In the genomic region with DNA sequence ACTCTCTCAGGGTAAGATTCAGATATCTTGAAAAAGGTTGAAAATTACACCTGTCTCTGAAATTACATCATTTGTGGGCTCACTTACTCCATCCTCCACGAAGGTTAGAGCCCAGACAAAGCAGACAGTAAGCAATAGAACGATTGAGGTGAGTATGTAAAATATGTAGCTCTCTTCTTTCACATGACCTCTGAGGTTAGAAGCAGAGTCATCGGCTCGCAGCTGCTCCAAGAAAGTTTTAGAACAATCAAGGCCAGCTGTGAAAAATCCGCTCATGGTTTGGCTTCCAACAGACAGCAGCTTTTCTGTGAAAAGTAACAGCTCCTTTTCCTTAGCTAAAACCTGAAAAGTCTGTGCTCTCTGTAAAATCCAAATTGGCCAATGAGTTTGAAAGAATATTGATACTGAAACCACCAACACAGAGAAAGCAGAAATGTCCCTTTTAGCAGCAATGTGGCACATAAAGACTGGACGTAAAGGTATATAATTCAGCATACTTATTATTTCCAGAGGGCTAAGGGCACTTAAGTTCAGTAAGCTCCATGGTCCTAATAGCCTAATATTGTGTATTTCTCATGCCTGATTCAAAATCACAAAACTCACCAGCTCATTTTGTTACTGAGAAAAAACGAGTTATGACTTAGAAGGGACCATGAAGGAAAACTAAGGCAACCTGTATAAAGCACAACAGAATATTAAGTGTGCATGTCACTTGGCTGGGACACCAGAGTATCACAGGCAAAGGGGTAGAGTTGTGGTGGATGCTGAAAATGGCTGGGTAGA, we compare ENCODE assay signal across 1 cellular context.
TF ChIP-seq lines count a peak whose summit lies in the region.

No MANE protein-coding gene starts in this region.

TF ChIP-seq in H1, 55 proteins besides CTCF, POLR2A, EP300 and RAD21 (continued from another document):
- TF ChIP-seq, protein P1, sequence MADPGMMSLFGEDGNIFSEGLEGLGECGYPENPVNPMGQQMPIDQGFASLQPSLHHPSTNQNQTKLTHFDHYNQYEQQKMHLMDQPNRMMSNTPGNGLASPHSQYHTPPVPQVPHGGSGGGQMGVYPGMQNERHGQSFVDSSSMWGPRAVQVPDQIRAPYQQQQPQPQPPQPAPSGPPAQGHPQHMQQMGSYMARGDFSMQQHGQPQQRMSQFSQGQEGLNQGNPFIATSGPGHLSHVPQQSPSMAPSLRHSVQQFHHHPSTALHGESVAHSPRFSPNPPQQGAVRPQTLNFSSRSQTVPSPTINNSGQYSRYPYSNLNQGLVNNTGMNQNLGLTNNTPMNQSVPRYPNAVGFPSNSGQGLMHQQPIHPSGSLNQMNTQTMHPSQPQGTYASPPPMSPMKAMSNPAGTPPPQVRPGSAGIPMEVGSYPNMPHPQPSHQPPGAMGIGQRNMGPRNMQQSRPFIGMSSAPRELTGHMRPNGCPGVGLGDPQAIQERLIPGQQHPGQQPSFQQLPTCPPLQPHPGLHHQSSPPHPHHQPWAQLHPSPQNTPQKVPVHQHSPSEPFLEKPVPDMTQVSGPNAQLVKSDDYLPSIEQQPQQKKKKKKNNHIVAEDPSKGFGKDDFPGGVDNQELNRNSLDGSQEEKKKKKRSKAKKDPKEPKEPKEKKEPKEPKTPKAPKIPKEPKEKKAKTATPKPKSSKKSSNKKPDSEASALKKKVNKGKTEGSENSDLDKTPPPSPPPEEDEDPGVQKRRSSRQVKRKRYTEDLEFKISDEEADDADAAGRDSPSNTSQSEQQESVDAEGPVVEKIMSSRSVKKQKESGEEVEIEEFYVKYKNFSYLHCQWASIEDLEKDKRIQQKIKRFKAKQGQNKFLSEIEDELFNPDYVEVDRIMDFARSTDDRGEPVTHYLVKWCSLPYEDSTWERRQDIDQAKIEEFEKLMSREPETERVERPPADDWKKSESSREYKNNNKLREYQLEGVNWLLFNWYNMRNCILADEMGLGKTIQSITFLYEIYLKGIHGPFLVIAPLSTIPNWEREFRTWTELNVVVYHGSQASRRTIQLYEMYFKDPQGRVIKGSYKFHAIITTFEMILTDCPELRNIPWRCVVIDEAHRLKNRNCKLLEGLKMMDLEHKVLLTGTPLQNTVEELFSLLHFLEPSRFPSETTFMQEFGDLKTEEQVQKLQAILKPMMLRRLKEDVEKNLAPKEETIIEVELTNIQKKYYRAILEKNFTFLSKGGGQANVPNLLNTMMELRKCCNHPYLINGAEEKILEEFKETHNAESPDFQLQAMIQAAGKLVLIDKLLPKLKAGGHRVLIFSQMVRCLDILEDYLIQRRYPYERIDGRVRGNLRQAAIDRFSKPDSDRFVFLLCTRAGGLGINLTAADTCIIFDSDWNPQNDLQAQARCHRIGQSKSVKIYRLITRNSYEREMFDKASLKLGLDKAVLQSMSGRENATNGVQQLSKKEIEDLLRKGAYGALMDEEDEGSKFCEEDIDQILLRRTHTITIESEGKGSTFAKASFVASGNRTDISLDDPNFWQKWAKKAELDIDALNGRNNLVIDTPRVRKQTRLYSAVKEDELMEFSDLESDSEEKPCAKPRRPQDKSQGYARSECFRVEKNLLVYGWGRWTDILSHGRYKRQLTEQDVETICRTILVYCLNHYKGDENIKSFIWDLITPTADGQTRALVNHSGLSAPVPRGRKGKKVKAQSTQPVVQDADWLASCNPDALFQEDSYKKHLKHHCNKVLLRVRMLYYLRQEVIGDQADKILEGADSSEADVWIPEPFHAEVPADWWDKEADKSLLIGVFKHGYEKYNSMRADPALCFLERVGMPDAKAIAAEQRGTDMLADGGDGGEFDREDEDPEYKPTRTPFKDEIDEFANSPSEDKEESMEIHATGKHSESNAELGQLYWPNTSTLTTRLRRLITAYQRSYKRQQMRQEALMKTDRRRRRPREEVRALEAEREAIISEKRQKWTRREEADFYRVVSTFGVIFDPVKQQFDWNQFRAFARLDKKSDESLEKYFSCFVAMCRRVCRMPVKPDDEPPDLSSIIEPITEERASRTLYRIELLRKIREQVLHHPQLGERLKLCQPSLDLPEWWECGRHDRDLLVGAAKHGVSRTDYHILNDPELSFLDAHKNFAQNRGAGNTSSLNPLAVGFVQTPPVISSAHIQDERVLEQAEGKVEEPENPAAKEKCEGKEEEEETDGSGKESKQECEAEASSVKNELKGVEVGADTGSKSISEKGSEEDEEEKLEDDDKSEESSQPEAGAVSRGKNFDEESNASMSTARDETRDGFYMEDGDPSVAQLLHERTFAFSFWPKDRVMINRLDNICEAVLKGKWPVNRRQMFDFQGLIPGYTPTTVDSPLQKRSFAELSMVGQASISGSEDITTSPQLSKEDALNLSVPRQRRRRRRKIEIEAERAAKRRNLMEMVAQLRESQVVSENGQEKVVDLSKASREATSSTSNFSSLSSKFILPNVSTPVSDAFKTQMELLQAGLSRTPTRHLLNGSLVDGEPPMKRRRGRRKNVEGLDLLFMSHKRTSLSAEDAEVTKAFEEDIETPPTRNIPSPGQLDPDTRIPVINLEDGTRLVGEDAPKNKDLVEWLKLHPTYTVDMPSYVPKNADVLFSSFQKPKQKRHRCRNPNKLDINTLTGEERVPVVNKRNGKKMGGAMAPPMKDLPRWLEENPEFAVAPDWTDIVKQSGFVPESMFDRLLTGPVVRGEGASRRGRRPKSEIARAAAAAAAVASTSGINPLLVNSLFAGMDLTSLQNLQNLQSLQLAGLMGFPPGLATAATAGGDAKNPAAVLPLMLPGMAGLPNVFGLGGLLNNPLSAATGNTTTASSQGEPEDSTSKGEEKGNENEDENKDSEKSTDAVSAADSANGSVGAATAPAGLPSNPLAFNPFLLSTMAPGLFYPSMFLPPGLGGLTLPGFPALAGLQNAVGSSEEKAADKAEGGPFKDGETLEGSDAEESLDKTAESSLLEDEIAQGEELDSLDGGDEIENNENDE (IDR thresholded peaks at IDR 0.05; ENCODE audit: insufficient replicate concordance, low read length): no peak
- TF ChIP-seq HDAC2 (IDR thresholded peaks at IDR 0.05; ENCODE audit: borderline replicate concordance in 1 of 2, low read depth in 2 of 2, low read length in 2 of 2) (no peak), EGR1 (IDR thresholded peaks at IDR 0.05; ENCODE audit: borderline replicate concordance, low read depth, low read length) (no peak), SUZ12 (IDR thresholded peaks at IDR 0.05; ENCODE audit: low read length) (no peak), SAP30 (IDR thresholded peaks at IDR 0.05; ENCODE audit: insufficient read depth, insufficient replicate concordance, low read length) (no peak), GABPA (IDR thresholded peaks at IDR 0.05; ENCODE audit: borderline replicate concordance, insufficient read depth, low read length) (no peak), HDAC6 (IDR thresholded peaks at IDR 0.05; ENCODE audit: low read depth, low read length) (no peak), CEBPB (IDR thresholded peaks at IDR 0.05; ENCODE audit: low read depth, low read length) (no peak), SIRT6 (IDR thresholded peaks at IDR 0.05; ENCODE audit: low read length) (no peak), EZH2 (IDR thresholded peaks at IDR 0.05; ENCODE audit: low read depth, low read length, severe bottlenecking) (no peak), YY1 (IDR thresholded peaks at IDR 0.05; ENCODE audit: low read depth, low read length) (no peak), RFX5 (IDR thresholded peaks at IDR 0.05; ENCODE audit: borderline replicate concordance, low read depth, low read length) (no peak)
- TF ChIP-seq, protein P2, sequence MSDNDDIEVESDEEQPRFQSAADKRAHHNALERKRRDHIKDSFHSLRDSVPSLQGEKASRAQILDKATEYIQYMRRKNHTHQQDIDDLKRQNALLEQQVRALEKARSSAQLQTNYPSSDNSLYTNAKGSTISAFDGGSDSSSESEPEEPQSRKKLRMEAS (IDR thresholded peaks at IDR 0.05): no peak
- TF ChIP-seq, protein P3, sequence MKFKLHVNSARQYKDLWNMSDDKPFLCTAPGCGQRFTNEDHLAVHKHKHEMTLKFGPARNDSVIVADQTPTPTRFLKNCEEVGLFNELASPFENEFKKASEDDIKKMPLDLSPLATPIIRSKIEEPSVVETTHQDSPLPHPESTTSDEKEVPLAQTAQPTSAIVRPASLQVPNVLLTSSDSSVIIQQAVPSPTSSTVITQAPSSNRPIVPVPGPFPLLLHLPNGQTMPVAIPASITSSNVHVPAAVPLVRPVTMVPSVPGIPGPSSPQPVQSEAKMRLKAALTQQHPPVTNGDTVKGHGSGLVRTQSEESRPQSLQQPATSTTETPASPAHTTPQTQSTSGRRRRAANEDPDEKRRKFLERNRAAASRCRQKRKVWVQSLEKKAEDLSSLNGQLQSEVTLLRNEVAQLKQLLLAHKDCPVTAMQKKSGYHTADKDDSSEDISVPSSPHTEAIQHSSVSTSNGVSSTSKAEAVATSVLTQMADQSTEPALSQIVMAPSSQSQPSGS (IDR thresholded peaks at IDR 0.05; ENCODE audit: low read length): no peak
TF ChIP-seq in H1: peak in this region for 0.
